18 cellular contexts compared by ENCODE assay signal in the genomic region with DNA sequence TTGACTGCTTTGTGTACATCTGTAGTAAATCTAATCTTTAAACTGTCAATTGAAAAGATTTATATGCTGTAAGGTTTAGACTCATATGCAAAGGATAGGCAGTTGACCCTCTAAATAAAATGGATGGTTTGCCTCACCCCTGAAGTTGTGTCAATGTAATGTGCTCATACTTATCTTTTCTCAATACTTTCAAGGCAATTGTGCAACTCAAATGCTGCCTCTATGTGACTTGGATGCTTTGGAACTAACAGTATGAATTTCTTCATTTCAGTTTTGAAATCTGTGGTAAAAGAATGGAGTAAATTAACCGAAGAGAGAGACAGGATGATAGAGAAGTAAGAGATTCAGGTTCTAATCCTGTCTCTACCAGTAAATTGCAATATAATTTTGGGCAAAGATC. TPM values are rescaled to one million over a fixed set of nuclear protein-coding genes. Genes with fewer than 3 reads are reported as not detected.
DNase-seq lines count a peak whose midpoint lies in the region; ATAC-seq and TF ChIP-seq lines count a peak whose summit lies in the region.
"Had no signal": no experiment of that assay in that cellular context is flagged by ENCODE, and none has a peak within 500 bp of the region (broad histone marks: within the 10 kb centered on the region; RNA-seq: fewer than 3 reads in every experiment).

No MANE protein-coding gene starts in this region.

- H3K14ac ChIP-seq in trophoblast cell (ENCODE audit: low read length) = no peak overlapping the region

- H3K36me3 ChIP-seq in trophoblast cell (ENCODE audit: control insufficient read depth in 1 of 2, insufficient read depth in 2 of 2, low read length in 2 of 2) = no peaks in the 10 kb centered on the region
- no peaks in the 10 kb centered on the region for H3K36me3 ChIP-seq in right atrium auricular region
- H3K36me3 ChIP-seq: tibial artery had no signal

- no peaks in the 10 kb centered on the region for H3K27me3 ChIP-seq in trophoblast cell (ENCODE audit: insufficient read depth, low read length)
- no peaks in the 10 kb centered on the region for H3K27me3 ChIP-seq in right atrium auricular region
- H3K27me3 ChIP-seq: tibial artery had no signal

- POLR2A ChIA-PET in activated CD4-positive, alpha-beta T cell treated with anti-CD3 and anti-CD28 coated beads for 36 hours (lab: Charles Lee) = interaction anchor here (0.6 kb wide), 1 partner anchor 26 kb away, joined by 4 read pairs; no protein-coding TSS in a partner anchor

- H3K9me3 Mint-ChIP-seq in activated CD4-positive, alpha-beta T cell treated with anti-CD3 and anti-CD28 coated beads for 36 hours (ENCODE audit: low read depth) = no peaks in the 10 kb centered on the region
- no peaks in the 10 kb centered on the region for H3K9me3 Mint-ChIP-seq in activated naive CD8-positive, alpha-beta T cell treated with anti-CD3 and anti-CD28 coated beads for 36 hours
- H3K9me3 Mint-ChIP-seq: IgD-negative memory B cell; natural killer cell treated with Interleukin-12 subunit alpha and Interleukin-12 subunit beta and Interleukin-15 and Interleukin-18, amount 100 ng/mL, for 72 hours had no signal

- no peak for DNase-seq in activated CD4-positive, alpha-beta T cell treated with anti-CD3 and anti-CD28 coated beads for 36 hours
- no peak for DNase-seq in activated CD4-positive, alpha-beta T cell treated with anti-CD3 and anti-CD28 coated beads for 1 hour
- DNase-seq in NOMO-1 (lab: John Stamatoyannopoulos, UW; ENCODE audit: unreplicated experiment in 2 of 2) (peak; percentile 81 to 94), trophoblast cell (peak; percentile 47 to 96), retina (no peak), right atrium auricular region (ENCODE audit: low spot score) (no peak)
- DNase-seq in activated naive CD8-positive, alpha-beta T cell treated with anti-CD3 and anti-CD28 coated beads for 36 hours = no peak
- DNase-seq: activated T-cell treated with anti-CD3 and anti-CD28 coated beads, Interleukin-2, amount 50 U/mL, for 48 hours; NCI-H1436 treated with DMSO at 0.1 percent for 48 hours; NCI-H446; SW 1271; tibial artery had no signal

- no peak for TF ChIP-seq CTCF in right atrium auricular region (IDR thresholded peaks at IDR 0.05)

- H3K79me1 ChIP-seq in trophoblast cell (ENCODE audit: low read length) = no peaks in the 10 kb centered on the region

- H3K9me3 ChIP-seq in trophoblast cell (ENCODE audit: insufficient read depth, low read depth, low read length) = no peaks in the 10 kb centered on the region
- H3K9me3 ChIP-seq in right atrium auricular region = no peaks in the 10 kb centered on the region
- H3K9me3 ChIP-seq: tibial artery had no signal

- WGBS in trophoblast cell (ENCODE audit: extremely low coverage, insufficient coverage, insufficient read length) = no CpG with 5 or more reads among the region's 1 CpG

- no peak overlapping the region for H2BK5ac ChIP-seq in trophoblast cell (ENCODE audit: low read depth, low read length, poor library complexity)

- no peak overlapping the region for H3K9ac ChIP-seq in trophoblast cell (ENCODE audit: low read length)

- peak; percentile 27 for ATAC-seq in activated CD4-positive, alpha-beta T cell treated with anti-CD3 and anti-CD28 coated beads for 36 hours
- no peak for ATAC-seq in GM21360 (IDR thresholded peaks at IDR 0.05; ENCODE audit: unreplicated experiment)
- ATAC-seq: natural killer cell treated with Interleukin-12 subunit alpha and Interleukin-12 subunit beta and Interleukin-15 and Interleukin-18, amount 100 ng/mL, for 72 hours had no signal

- no peak overlapping the region for H4K8ac ChIP-seq in trophoblast cell (ENCODE audit: low read depth, low read length)

- intact Hi-C loops in activated CD4-positive, alpha-beta T cell treated with anti-CD3 and anti-CD28 coated beads for 36 hours (cut with DNase I, micrococcal nuclease) = loop anchor here in 1 of 2 experiments (2.0 kb wide), 1 partner anchor 18 kb away; no protein-coding TSS in a partner anchor

- no peaks in the 10 kb centered on the region for H3K36me3 Mint-ChIP-seq in activated CD4-positive, alpha-beta T cell treated with anti-CD3 and anti-CD28 coated beads for 36 hours (ENCODE audit: low read depth)
- no peaks in the 10 kb centered on the region for H3K36me3 Mint-ChIP-seq in activated naive CD8-positive, alpha-beta T cell treated with anti-CD3 and anti-CD28 coated beads for 36 hours
- H3K36me3 Mint-ChIP-seq: IgD-negative memory B cell; natural killer cell treated with Interleukin-12 subunit alpha and Interleukin-12 subunit beta and Interleukin-15 and Interleukin-18, amount 100 ng/mL, for 72 hours had no signal

- H3K4me2 ChIP-seq in trophoblast cell (ENCODE audit: low read length) = no peak overlapping the region

- no peak overlapping the region for H3K4me3 Mint-ChIP-seq in activated CD4-positive, alpha-beta T cell treated with anti-CD3 and anti-CD28 coated beads for 36 hours
- H3K4me3 Mint-ChIP-seq in activated naive CD8-positive, alpha-beta T cell treated with anti-CD3 and anti-CD28 coated beads for 36 hours = no peak overlapping the region
- H3K4me3 Mint-ChIP-seq: natural killer cell treated with Interleukin-12 subunit alpha and Interleukin-12 subunit beta and Interleukin-15 and Interleukin-18, amount 100 ng/mL, for 72 hours had no signal

- H2AFZ ChIP-seq in trophoblast cell (ENCODE audit: insufficient read depth, low read length, poor library complexity) = no peak overlapping the region

- no peak overlapping the region for H3K4ac ChIP-seq in trophoblast cell (ENCODE audit: low read depth, low read length)

- no peak overlapping the region for H2BK12ac ChIP-seq in trophoblast cell (ENCODE audit: low read length)

- no peak overlapping the region for H2BK120ac ChIP-seq in trophoblast cell (ENCODE audit: insufficient read depth, low read length, poor library complexity)

- H4K91ac ChIP-seq in trophoblast cell (ENCODE audit: low read depth, low read length) = no peak overlapping the region

- H3K4me3 ChIP-seq in trophoblast cell (ENCODE audit: low read depth, low read length) (no peak overlapping the region), right atrium auricular region (no peak overlapping the region)
- H3K4me3 ChIP-seq: tibial artery had no signal

- no peak overlapping the region for H3K18ac ChIP-seq in trophoblast cell (ENCODE audit: low read length)

- H3K27ac Mint-ChIP-seq in activated CD4-positive, alpha-beta T cell treated with anti-CD3 and anti-CD28 coated beads for 36 hours = peak overlapping the region; percentile 65
- peak overlapping the region; percentile 68 for H3K27ac Mint-ChIP-seq in activated naive CD8-positive, alpha-beta T cell treated with anti-CD3 and anti-CD28 coated beads for 36 hours
- H3K27ac Mint-ChIP-seq: natural killer cell treated with Interleukin-12 subunit alpha and Interleukin-12 subunit beta and Interleukin-15 and Interleukin-18, amount 100 ng/mL, for 72 hours had no signal

- H3K23ac ChIP-seq in trophoblast cell (ENCODE audit: low read length) = no peak overlapping the region

- H4K12ac ChIP-seq in trophoblast cell (ENCODE audit: low read depth, low read length) = no peak overlapping the region

- no peak overlapping the region for H2AK5ac ChIP-seq in trophoblast cell (ENCODE audit: low read length)

- H3K4me1 Mint-ChIP-seq in activated CD4-positive, alpha-beta T cell treated with anti-CD3 and anti-CD28 coated beads for 36 hours = peaks cover 63% of the 10 kb centered on the region
- H3K4me1 Mint-ChIP-seq in activated naive CD8-positive, alpha-beta T cell treated with anti-CD3 and anti-CD28 coated beads for 36 hours = peaks cover 69% of the 10 kb centered on the region

- H3K27me3 Mint-ChIP-seq in activated CD4-positive, alpha-beta T cell treated with anti-CD3 and anti-CD28 coated beads for 36 hours = no peaks in the 10 kb centered on the region
- H3K27me3 Mint-ChIP-seq in activated naive CD8-positive, alpha-beta T cell treated with anti-CD3 and anti-CD28 coated beads for 36 hours = no peaks in the 10 kb centered on the region

- CTCF ChIA-PET in activated CD4-positive, alpha-beta T cell treated with anti-CD3 and anti-CD28 coated beads for 36 hours (lab: Charles Lee) = interaction anchor here (0.6 to 1.3 kb wide), 3 partner anchors 13 to 46 kb away, joined by 3 to 7 read pairs (median 3); no protein-coding TSS in a partner anchor

- H3K79me2 ChIP-seq in trophoblast cell (ENCODE audit: control insufficient read depth, insufficient read depth, low read length, poor library complexity) = no peaks in the 10 kb centered on the region

- H3K4me1 ChIP-seq in trophoblast cell (ENCODE audit: control insufficient read depth in 1 of 2, insufficient read depth in 2 of 2, low read length in 2 of 2) (no peaks in the 10 kb centered on the region), right atrium auricular region (no peaks in the 10 kb centered on the region)
- H3K4me1 ChIP-seq: tibial artery had no signal

- no peak overlapping the region for H3K27ac ChIP-seq in trophoblast cell (ENCODE audit: low read depth, low read length)
- no peak overlapping the region for H3K27ac ChIP-seq in right atrium auricular region
- H3K27ac ChIP-seq: tibial artery had no signal

RNA-seq across cellular contexts. Expression of a gene that starts 9.7 kb away (rescaled TPM):
- under 1 TPM in 1 of 2 experiments, not detected in 1; 0.25 TPM for total RNA-seq in activated CD4-positive, alpha-beta T cell treated with anti-CD3 and anti-CD28 coated beads for 36 hours
- total RNA-seq in activated naive CD8-positive, alpha-beta T cell treated with anti-CD3 and anti-CD28 coated beads for 36 hours = not detected
- polyA plus RNA-seq in trophoblast cell (2013) = not detected in 2 replicates
- total RNA-seq in right atrium auricular region = not detected
- total RNA-seq: A172; lower leg skin; natural killer cell treated with Interleukin-12 subunit alpha and Interleukin-12 subunit beta and Interleukin-15 and Interleukin-18, amount 100 ng/mL, for 72 hours; pulmonary artery endothelial cell had no signal
- polyA plus RNA-seq: IgD-negative memory B cell had no signal

RNA-seq across cellular contexts. Expression of a gene that starts 21.2 kb away (rescaled TPM):
- total RNA-seq in activated CD4-positive, alpha-beta T cell treated with anti-CD3 and anti-CD28 coated beads for 36 hours = 100 to 1,000 TPM; 596 to 912 TPM
- 100 to 1,000 TPM; 652 to 665 TPM for total RNA-seq in activated naive CD8-positive, alpha-beta T cell treated with anti-CD3 and anti-CD28 coated beads for 36 hours
- 144 and 156 TPM in 2 replicates for polyA plus RNA-seq in trophoblast cell (2013)
- total RNA-seq in right atrium auricular region = 100 to 1,000 TPM in 1 of 2 donors, 10 to 100 TPM in 1; 69.5 to 124 TPM

RNA-seq across cellular contexts. Expression of a gene that starts 44.2 kb away (rescaled TPM):
- 1 to 10 TPM; 1.7 to 2.0 TPM for total RNA-seq in activated CD4-positive, alpha-beta T cell treated with anti-CD3 and anti-CD28 coated beads for 36 hours
- total RNA-seq in activated naive CD8-positive, alpha-beta T cell treated with anti-CD3 and anti-CD28 coated beads for 36 hours = 1 to 10 TPM; 1.3 to 1.6 TPM
- polyA plus RNA-seq in trophoblast cell (2013) = 42.0 and 49.0 TPM in 2 replicates
- under 1 TPM; 0.31 to 0.70 TPM for total RNA-seq in right atrium auricular region
- total RNA-seq: A172 had no signal

Comparison
In these comparisons a context has a peak if more than half of its experiments do, and no peak if none do; other contexts are left out.
1. DNase-seq: peak in NOMO-1 (2 of 2) and trophoblast cell (2 of 2); none in activated CD4-positive, alpha-beta T cell treated with anti-CD3 and anti-CD28 coated beads for 36 hours (single experiment), activated CD4-positive, alpha-beta T cell treated with anti-CD3 and anti-CD28 coated beads for 1 hour (single experiment), activated naive CD8-positive, alpha-beta T cell treated with anti-CD3 and anti-CD28 coated beads for 36 hours (single experiment), retina (single experiment) and right atrium auricular region (single experiment).
2. RNA of a gene that starts 21.2 kb away (total RNA-seq): 596 to 912 TPM in activated CD4-positive, alpha-beta T cell treated with anti-CD3 and anti-CD28 coated beads for 36 hours and 652 to 665 TPM in activated naive CD8-positive, alpha-beta T cell treated with anti-CD3 and anti-CD28 coated beads for 36 hours; 69.5 to 124 TPM in right atrium auricular region; every median in the first group is over 4 times any median in the second.